In the genomic region with DNA sequence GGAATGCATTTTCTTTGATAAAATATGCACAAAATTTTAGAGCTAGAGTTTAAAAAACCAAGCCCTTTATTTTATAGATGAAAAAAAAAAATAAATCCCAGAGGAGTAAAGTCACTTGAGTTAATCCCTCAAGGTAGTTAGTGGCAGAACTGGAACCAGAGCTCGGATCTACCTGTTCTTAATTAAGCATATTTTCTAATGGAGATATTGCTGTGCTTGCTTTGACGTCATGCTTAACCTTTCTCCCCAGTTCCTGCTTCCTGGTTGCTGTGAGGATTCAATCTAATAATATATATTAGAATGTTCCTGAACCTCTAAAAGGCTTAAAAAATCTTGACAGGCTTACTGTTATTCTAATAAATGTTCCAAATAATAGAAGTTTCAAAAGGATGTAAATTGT, we compare ENCODE assay signal across 22 cellular contexts.
DNase-seq lines count a peak whose midpoint lies in the region; ATAC-seq, FAIRE-seq and TF ChIP-seq lines count a peak whose summit lies in the region.
"Had no signal": no experiment of that assay in that cellular context is flagged by ENCODE, and none has a peak within 500 bp of the region (broad histone marks: within the 10 kb centered on the region; RNA-seq: fewer than 3 reads in every experiment).

No MANE protein-coding gene starts in this region.

- no peaks in the 10 kb centered on the region for H3K9me3 ChIP-seq in endocrine pancreas (ENCODE audit: control insufficient read depth, low read length)
- H3K9me3 ChIP-seq: BLaER1 treated with 17β-estradiol and CSF1 and Interleukin-3, amounts not matched to agents 10 nM and 100 nM; Caco-2 had no signal

- H3K4me1 Mint-ChIP-seq in GM23338, result peaks cover 3% of the 10 kb centered on the region; the same call in 2 of the 3 replicates
- H3K4me1 Mint-ChIP-seq: B cell had no signal

- H3F3A ChIP-seq in GM23338 (replicated peaks; ENCODE audit: low read depth), result no peaks in the 10 kb centered on the region

- no peak overlapping the region for H3K9ac ChIP-seq in endocrine pancreas (ENCODE audit: control insufficient read depth, insufficient read depth, low read length)
- H3K9ac ChIP-seq: BLaER1 treated with 17β-estradiol and CSF1 and Interleukin-3, amounts not matched to agents 10 nM and 100 nM had no signal

- peak; percentile 97 for FAIRE-seq in islet of Langerhans (lab: Jason Lieb, UNC)
- FAIRE-seq: A204.1, D721Med, G401.6, GM12891, GM19239 had no signal

- no peak overlapping the region for H3K27ac Mint-ChIP-seq in GM23338
- H3K27ac Mint-ChIP-seq: B cell; CD4-positive, alpha-beta T cell; CD8-positive, alpha-beta T cell had no signal

- H3K27me3 ChIP-seq in endocrine pancreas (ENCODE audit: control insufficient read depth, insufficient read depth, low read length) (no peaks in the 10 kb centered on the region), GM23338 (ENCODE audit: insufficient read depth) (no peaks in the 10 kb centered on the region)
- H3K27me3 ChIP-seq: BLaER1 treated with 17β-estradiol and CSF1 and Interleukin-3, amounts not matched to agents 10 nM and 100 nM had no signal

- H3K27me3 Mint-ChIP-seq in GM23338 (ENCODE audit: insufficient read depth, low read depth, poor library complexity), result no peaks in the 10 kb centered on the region
- H3K27me3 Mint-ChIP-seq: CD4-positive, alpha-beta T cell had no signal

- H3K4me2 ChIP-seq in GM23338, result no peak overlapping the region
- H3K4me2 ChIP-seq: BLaER1 treated with 17β-estradiol and CSF1 and Interleukin-3, amounts not matched to agents 10 nM and 100 nM had no signal

- H3K27ac ChIP-seq in GM23338 (ENCODE audit: low read depth), result no peak overlapping the region
- H3K27ac ChIP-seq: BLaER1 treated with 17β-estradiol and CSF1 and Interleukin-3, amounts not matched to agents 10 nM and 100 nM; C4-2B had no signal

- no peaks in the 10 kb centered on the region for H3K9me2 ChIP-seq in GM23338 (ENCODE audit: insufficient read depth)

- H3K4me1 ChIP-seq in endocrine pancreas (ENCODE audit: control insufficient read depth, insufficient read depth, low read length), result peaks cover 10% of the 10 kb centered on the region
- no peaks in the 10 kb centered on the region for H3K4me1 ChIP-seq in GM23338 (ENCODE audit: insufficient read depth)
- H3K4me1 ChIP-seq: Caco-2 had no signal

- H3K9me3 Mint-ChIP-seq in GM23338, result no peaks in the 10 kb centered on the region; the same call in 2 of the 3 replicates
- H3K9me3 Mint-ChIP-seq: CD4-positive, alpha-beta T cell; CD8-positive, alpha-beta T cell had no signal

- no peak for ATAC-seq in GM23338
- no peak for ATAC-seq in GM21576 (IDR thresholded peaks at IDR 0.05; ENCODE audit: unreplicated experiment)
- ATAC-seq: CD8-positive, alpha-beta T cell had no signal

- TF ChIP-seq CTCF in GM23338 (conservative IDR thresholded peaks at IDR 0.05; ENCODE audit: low read depth in 2 of 2), result no peak

- DNase-seq in GM23338 (ENCODE audit: low spot score) (no peak), germinal center (ENCODE audit: low spot score) (no peak)
- DNase-seq: 8988T; ACHN; AML-193; Caco-2; Calu3; CD4-positive, alpha-beta T cell; CD8-positive, alpha-beta T cell; DMS79 treated with DMSO at 0.1 percent for 48 hours; GF-D8 had no signal

- H3K79me2 ChIP-seq in GM23338 (replicated peaks; ENCODE audit: insufficient read depth), result no peaks in the 10 kb centered on the region

- no peak overlapping the region for H2AFZ ChIP-seq in GM23338

- no peaks in the 10 kb centered on the region for H4K20me1 ChIP-seq in GM23338 (replicated peaks; ENCODE audit: insufficient read depth)
- H4K20me1 ChIP-seq: BLaER1 treated with 17β-estradiol and CSF1 and Interleukin-3, amounts not matched to agents 10 nM and 100 nM had no signal

- no peaks in the 10 kb centered on the region for H3K36me3 Mint-ChIP-seq in GM23338 (ENCODE audit: low read depth)
- H3K36me3 Mint-ChIP-seq: CD8-positive, alpha-beta T cell had no signal

- H3K4me3 Mint-ChIP-seq in GM23338, result no peak overlapping the region
- H3K4me3 Mint-ChIP-seq: B cell; CD4-positive, alpha-beta T cell; CD8-positive, alpha-beta T cell had no signal

- H3K36me3 ChIP-seq in endocrine pancreas (ENCODE audit: control insufficient read depth, insufficient read depth, low read length) (no peaks in the 10 kb centered on the region), GM23338 (ENCODE audit: insufficient read depth) (no peaks in the 10 kb centered on the region)
- H3K36me3 ChIP-seq: BLaER1 treated with 17β-estradiol and CSF1 and Interleukin-3, amounts not matched to agents 10 nM and 100 nM had no signal

- H3K4me3 ChIP-seq in endocrine pancreas (ENCODE audit: control insufficient read depth, insufficient read depth, low read length) (peak overlapping the region; percentile 52), GM23338 (no peak overlapping the region)
- H3K4me3 ChIP-seq: BLaER1 treated with 17β-estradiol and CSF1 and Interleukin-3, amounts not matched to agents 10 nM and 100 nM had no signal

TF ChIP-seq in GM23338, 12 proteins besides CTCF, POLR2A, EP300 and RAD21:
- TF ChIP-seq, protein P1, sequence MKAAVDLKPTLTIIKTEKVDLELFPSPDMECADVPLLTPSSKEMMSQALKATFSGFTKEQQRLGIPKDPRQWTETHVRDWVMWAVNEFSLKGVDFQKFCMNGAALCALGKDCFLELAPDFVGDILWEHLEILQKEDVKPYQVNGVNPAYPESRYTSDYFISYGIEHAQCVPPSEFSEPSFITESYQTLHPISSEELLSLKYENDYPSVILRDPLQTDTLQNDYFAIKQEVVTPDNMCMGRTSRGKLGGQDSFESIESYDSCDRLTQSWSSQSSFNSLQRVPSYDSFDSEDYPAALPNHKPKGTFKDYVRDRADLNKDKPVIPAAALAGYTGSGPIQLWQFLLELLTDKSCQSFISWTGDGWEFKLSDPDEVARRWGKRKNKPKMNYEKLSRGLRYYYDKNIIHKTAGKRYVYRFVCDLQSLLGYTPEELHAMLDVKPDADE (IDR thresholded peaks at IDR 0.05), result no peak
- TF ChIP-seq EZH2phosphoT487 (IDR thresholded peaks at IDR 0.05; ENCODE audit: unreplicated experiment) (no peak), POLR2AphosphoS5 (IDR thresholded peaks at IDR 0.05; ENCODE audit: low read depth) (no peak), NANOG (IDR thresholded peaks at IDR 0.05; ENCODE audit: borderline replicate concordance) (no peak), ZNF331 (CRISPR knock-in tag; IDR thresholded peaks at IDR 0.05; ENCODE audit: low read depth) (no peak)
